9 cellular contexts compared by ENCODE assay signal in genomic region chr9:89564257-89564878, GRCh38. TPM values are rescaled to one million over a fixed set of nuclear protein-coding genes. Genes with fewer than 3 reads are reported as not detected.
A peak's percentile ranks its signal among the peaks of the same experiment; 100 is the strongest.
DNase-seq lines count a peak whose midpoint lies in the region; ATAC-seq, FAIRE-seq and TF ChIP-seq lines count a peak whose summit lies in the region.
"Had no signal": no experiment of that assay in that cellular context is flagged by ENCODE, and none has a peak within 500 bp of the region (broad histone marks: within the 10 kb centered on the region; RNA-seq: fewer than 3 reads in every experiment).

No MANE protein-coding gene starts in this region.

- TF ChIP-seq CTCF in testis (IDR thresholded peaks at IDR 0.05), result no peak

- DNase-seq in NCI-H2029 (lab: John Stamatoyannopoulos, UW) (peak; percentile 15), NCI-H2029 treated with DMSO at 0.1 percent for 48 hours (lab: John Stamatoyannopoulos, UW) (no peak), RCC 7860 (ENCODE audit: low spot score) (peak; percentile 80), medulla oblongata (ENCODE audit: extremely low spot score) (peak; percentile 21), NCI-H1105 (lab: John Stamatoyannopoulos, UW) (no peak), testis (no peak)
- no peak for DNase-seq in activated T-cell treated with anti-CD3 and anti-CD28 coated beads, Interleukin-2, amount 50 U/mL, for 1 hour
- DNase-seq: heart right ventricle had no signal

- intact Hi-C loops in testis (cut with DNase I; ENCODE audit: low total_unique reads), result no loop called here

- no peak for FAIRE-seq in RCC 7860 (lab: Jason Lieb, UNC)

- 62 to 67% methylated on average over 18 of the region's 18 CpGs for WGBS in testis, 2 donors

- no peaks in the 10 kb centered on the region for H3K36me3 ChIP-seq in testis (ENCODE audit: low read depth, missing control alignments)
- H3K36me3 ChIP-seq: heart right ventricle had no signal

- ATAC-seq in HG03103 (IDR thresholded peaks at IDR 0.05; ENCODE audit: low read depth, unreplicated experiment), result peak; percentile 78

- no peaks in the 10 kb centered on the region for H3K4me1 ChIP-seq in testis
- H3K4me1 ChIP-seq: heart right ventricle had no signal

- H3K9me3 ChIP-seq in testis, result no peaks in the 10 kb centered on the region

- no peak for TF ChIP-seq POLR2A in testis (IDR thresholded peaks at IDR 0.05)

- no peaks in the 10 kb centered on the region for H3K27me3 ChIP-seq in testis

- H3K27ac ChIP-seq in testis, result no peak overlapping the region
- H3K27ac ChIP-seq: heart right ventricle had no signal

- no peak overlapping the region for H3K4me3 ChIP-seq in testis
- H3K4me3 ChIP-seq: heart right ventricle had no signal

RNA-seq across cellular contexts. Expression of gene GADD45G, which starts 40.4 kb away (rescaled TPM):
- total RNA-seq in testis, result 10 to 100 TPM; 66.1 to 72.8 TPM
- 29.1 TPM for polyA plus RNA-seq in testis (ENCODE audit: insufficient read depth, low read depth, low replicate concordance)

Comparison
In these comparisons a context has a peak if more than half of its experiments do, and no peak if none do; other contexts are left out.
1. DNase-seq: peak in NCI-H2029 (single experiment), RCC 7860 (single experiment) and medulla oblongata (single experiment); none in NCI-H2029 treated with DMSO at 0.1 percent for 48 hours (single experiment), NCI-H1105 (single experiment), testis (single experiment) and activated T-cell treated with anti-CD3 and anti-CD28 coated beads, Interleukin-2, amount 50 U/mL, for 1 hour (single experiment).